ENCODE assay signal across 9 cellular contexts in the genomic region with DNA sequence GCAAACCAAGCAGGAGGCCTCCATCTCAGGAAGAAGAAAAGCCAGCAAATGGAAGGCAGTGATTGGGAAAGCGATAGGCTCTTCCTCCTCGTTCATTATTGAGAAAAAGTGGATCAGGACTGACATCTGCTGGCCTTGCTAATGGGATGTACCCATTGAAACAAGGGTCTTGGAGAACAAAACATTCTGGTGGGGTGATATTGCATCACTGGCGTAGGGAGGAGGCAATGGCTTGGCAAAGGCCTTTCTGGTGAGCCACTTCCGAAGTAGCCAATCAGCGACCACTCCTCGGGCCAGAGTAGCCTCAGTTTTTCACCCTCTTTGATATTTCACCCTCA.
DNase-seq lines count a peak whose midpoint lies in the region; ATAC-seq and TF ChIP-seq lines count a peak whose summit lies in the region.
"Had no signal": no experiment of that assay in that cellular context is flagged by ENCODE, and none has a peak within 500 bp of the region (broad histone marks: within the 10 kb centered on the region; RNA-seq: fewer than 3 reads in every experiment).

No MANE protein-coding gene starts in this region.

- H3K27ac Mint-ChIP-seq in type B pancreatic cell: no peak overlapping the region

- no peaks in the 10 kb centered on the region for H3K4me1 ChIP-seq in breast epithelium
- H3K4me1 ChIP-seq: HAP-1 had no signal

- ATAC-seq in GM19395 (IDR thresholded peaks at IDR 0.05; ENCODE audit: unreplicated experiment) (no peak), GM18870 (IDR thresholded peaks at IDR 0.05; ENCODE audit: unreplicated experiment) (no peak)

- H3K4me3 Mint-ChIP-seq in type B pancreatic cell: no peak overlapping the region

- intact Hi-C loops in breast epithelium (cut with DNase I; ENCODE audit: low total_unique reads): no loop called here

- H3K4me1 Mint-ChIP-seq in type B pancreatic cell (ENCODE audit: unreplicated experiment): peaks cover 13% of the 10 kb centered on the region

- H3K36me3 Mint-ChIP-seq in type B pancreatic cell: no peaks in the 10 kb centered on the region

- H3K27ac ChIP-seq in breast epithelium: peak overlapping the region in 1 of 2 donors; percentile 38

- no peak for TF ChIP-seq POLR2A in breast epithelium (IDR thresholded peaks at IDR 0.05)

- no peaks in the 10 kb centered on the region for H3K9me3 ChIP-seq in breast epithelium
- H3K9me3 ChIP-seq: HAP-1 had no signal

- TF ChIP-seq CTCF in breast epithelium (IDR thresholded peaks at IDR 0.05) (peak; percentile 27 to 32 (median 28)), kidney epithelial cell (IDR thresholded peaks at IDR 0.05; ENCODE audit: insufficient read depth, low read length, poor library complexity, severe bottlenecking) (peak; percentile 12), type B pancreatic cell (conservative IDR thresholded peaks at IDR 0.05) (peak; percentile 55)

- H3K9me3 Mint-ChIP-seq in type B pancreatic cell: no peaks in the 10 kb centered on the region

- peak overlapping the region in 1 of 3 donors; percentile 23 for H3K4me3 ChIP-seq in breast epithelium
- H3K4me3 ChIP-seq in kidney epithelial cell (ENCODE audit: low read depth, low read length): no peak overlapping the region
- H3K4me3 ChIP-seq: HAP-1 had no signal

- no peaks in the 10 kb centered on the region for H3K36me3 ChIP-seq in breast epithelium
- H3K36me3 ChIP-seq in kidney epithelial cell (ENCODE audit: control insufficient read depth, insufficient read depth, low read length): no peaks in the 10 kb centered on the region
- H3K36me3 ChIP-seq: HAP-1 had no signal

- H3K27me3 ChIP-seq in breast epithelium (no peaks in the 10 kb centered on the region), kidney epithelial cell (ENCODE audit: control insufficient read depth, insufficient read depth, low read length) (no peaks in the 10 kb centered on the region)

- H3K27me3 Mint-ChIP-seq in type B pancreatic cell: peaks cover 2% of the 10 kb centered on the region

- DNase-seq in DMS153 treated with DMSO at 0.1 percent for 48 hours (lab: John Stamatoyannopoulos, UW; ENCODE audit: unreplicated experiment) (peak; percentile 71), NCI-H2196 (lab: John Stamatoyannopoulos, UW; ENCODE audit: unreplicated experiment) (peak; percentile 69), breast epithelium (ENCODE audit: low spot score in 2 of 2) (peak in 1 of 2 donors; percentile 26), kidney epithelial cell (ENCODE audit: low read depth) (no peak), type B pancreatic cell (ENCODE audit: extremely low spot score, unreplicated experiment) (no peak), cerebellar nuclear complex (lab: John Stamatoyannopoulos, UW) (no peak)

Comparison
In these comparisons a context has a peak if more than half of its experiments do, and no peak if none do; other contexts are left out.
1. DNase-seq: peak in DMS153 treated with DMSO at 0.1 percent for 48 hours (single experiment) and NCI-H2196 (single experiment); none in kidney epithelial cell (single experiment), type B pancreatic cell (single experiment) and cerebellar nuclear complex (0 of 2).
2. Peak in every context shown above with its lines, with median percentiles within 50 percentile points of each other: CTCF ChIP-seq.